ENCODE assay signal across 1 cellular context in genomic region chr1:8712413-8713229, GRCh38.
TF ChIP-seq lines count a peak whose summit lies in the region.

No MANE protein-coding gene starts in this region.

TF ChIP-seq in HepG2, 621 proteins besides CTCF, POLR2A, EP300 and RAD21 (continued from another document and continues in another):
- TF ChIP-seq, protein P1, sequence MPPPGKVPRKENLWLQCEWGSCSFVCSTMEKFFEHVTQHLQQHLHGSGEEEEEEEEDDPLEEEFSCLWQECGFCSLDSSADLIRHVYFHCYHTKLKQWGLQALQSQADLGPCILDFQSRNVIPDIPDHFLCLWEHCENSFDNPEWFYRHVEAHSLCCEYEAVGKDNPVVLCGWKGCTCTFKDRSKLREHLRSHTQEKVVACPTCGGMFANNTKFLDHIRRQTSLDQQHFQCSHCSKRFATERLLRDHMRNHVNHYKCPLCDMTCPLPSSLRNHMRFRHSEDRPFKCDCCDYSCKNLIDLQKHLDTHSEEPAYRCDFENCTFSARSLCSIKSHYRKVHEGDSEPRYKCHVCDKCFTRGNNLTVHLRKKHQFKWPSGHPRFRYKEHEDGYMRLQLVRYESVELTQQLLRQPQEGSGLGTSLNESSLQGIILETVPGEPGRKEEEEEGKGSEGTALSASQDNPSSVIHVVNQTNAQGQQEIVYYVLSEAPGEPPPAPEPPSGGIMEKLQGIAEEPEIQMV (CRISPR knock-in tag; IDR thresholded peaks at IDR 0.05; ENCODE audit: low read depth): no peak
- TF ChIP-seq ZNF557 (CRISPR knock-in tag; IDR thresholded peaks at IDR 0.05): no peak
- TF ChIP-seq CREM (IDR thresholded peaks at IDR 0.05): peak; percentile 57
- TF ChIP-seq CREM (CRISPR knock-in tag; IDR thresholded peaks at IDR 0.05): no peak
- TF ChIP-seq, protein P2, sequence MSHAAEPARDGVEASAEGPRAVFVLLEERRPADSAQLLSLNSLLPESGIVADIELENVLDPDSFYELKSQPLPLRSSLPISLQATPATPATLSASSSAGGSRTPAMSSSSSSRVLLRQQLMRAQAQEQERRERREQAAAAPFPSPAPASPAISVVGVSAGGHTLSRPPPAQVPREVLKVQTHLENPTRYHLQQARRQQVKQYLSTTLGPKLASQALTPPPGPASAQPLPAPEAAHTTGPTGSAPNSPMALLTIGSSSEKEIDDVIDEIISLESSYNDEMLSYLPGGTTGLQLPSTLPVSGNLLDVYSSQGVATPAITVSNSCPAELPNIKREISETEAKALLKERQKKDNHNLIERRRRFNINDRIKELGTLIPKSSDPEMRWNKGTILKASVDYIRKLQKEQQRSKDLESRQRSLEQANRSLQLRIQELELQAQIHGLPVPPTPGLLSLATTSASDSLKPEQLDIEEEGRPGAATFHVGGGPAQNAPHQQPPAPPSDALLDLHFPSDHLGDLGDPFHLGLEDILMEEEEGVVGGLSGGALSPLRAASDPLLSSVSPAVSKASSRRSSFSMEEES (CRISPR knock-in tag; IDR thresholded peaks at IDR 0.05): peak; percentile 67; the same call in 1 of the 2 replicates
- TF ChIP-seq TERF1 (CRISPR knock-in tag; IDR thresholded peaks at IDR 0.05): no peak
- TF ChIP-seq ZNF3 (CRISPR knock-in tag; IDR thresholded peaks at IDR 0.05): peak; percentile 29; the same call in 1 of the 2 replicates
- TF ChIP-seq MIER3 (CRISPR knock-in tag; IDR thresholded peaks at IDR 0.05; ENCODE audit: borderline replicate concordance): no peak
- TF ChIP-seq, protein P3, sequence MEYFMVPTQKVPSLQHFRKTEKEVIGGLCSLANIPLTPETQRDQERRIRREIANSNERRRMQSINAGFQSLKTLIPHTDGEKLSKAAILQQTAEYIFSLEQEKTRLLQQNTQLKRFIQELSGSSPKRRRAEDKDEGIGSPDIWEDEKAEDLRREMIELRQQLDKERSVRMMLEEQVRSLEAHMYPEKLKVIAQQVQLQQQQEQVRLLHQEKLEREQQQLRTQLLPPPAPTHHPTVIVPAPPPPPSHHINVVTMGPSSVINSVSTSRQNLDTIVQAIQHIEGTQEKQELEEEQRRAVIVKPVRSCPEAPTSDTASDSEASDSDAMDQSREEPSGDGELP (IDR thresholded peaks at IDR 0.05; ENCODE audit: borderline replicate concordance, low read depth): peak; percentile 89
- no peak for TF ChIP-seq AKAP8 (CRISPR knock-in tag; IDR thresholded peaks at IDR 0.05)
- TF ChIP-seq, protein P4, sequence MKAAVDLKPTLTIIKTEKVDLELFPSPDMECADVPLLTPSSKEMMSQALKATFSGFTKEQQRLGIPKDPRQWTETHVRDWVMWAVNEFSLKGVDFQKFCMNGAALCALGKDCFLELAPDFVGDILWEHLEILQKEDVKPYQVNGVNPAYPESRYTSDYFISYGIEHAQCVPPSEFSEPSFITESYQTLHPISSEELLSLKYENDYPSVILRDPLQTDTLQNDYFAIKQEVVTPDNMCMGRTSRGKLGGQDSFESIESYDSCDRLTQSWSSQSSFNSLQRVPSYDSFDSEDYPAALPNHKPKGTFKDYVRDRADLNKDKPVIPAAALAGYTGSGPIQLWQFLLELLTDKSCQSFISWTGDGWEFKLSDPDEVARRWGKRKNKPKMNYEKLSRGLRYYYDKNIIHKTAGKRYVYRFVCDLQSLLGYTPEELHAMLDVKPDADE (CRISPR knock-in tag; IDR thresholded peaks at IDR 0.05): no peak
- peak; percentile 78; the same call in 1 of the 2 replicates for TF ChIP-seq SSRP1 (CRISPR knock-in tag; IDR thresholded peaks at IDR 0.05)
- TF ChIP-seq CCAR2 (optimal IDR thresholded peaks at IDR 0.05; ENCODE audit: low read depth, low read length): no peak
- peak; percentile 67 for TF ChIP-seq PHF21A (CRISPR knock-in tag; IDR thresholded peaks at IDR 0.05)
- no peak for TF ChIP-seq ZNF678 (CRISPR knock-in tag; IDR thresholded peaks at IDR 0.05)
- TF ChIP-seq MTA3 (CRISPR knock-in tag; IDR thresholded peaks at IDR 0.05): no peak
- TF ChIP-seq ZNF101 (CRISPR knock-in tag; IDR thresholded peaks at IDR 0.05; ENCODE audit: borderline replicate concordance, low read depth): no peak
- no peak for TF ChIP-seq SYNCRIP (IDR thresholded peaks at IDR 0.05; ENCODE audit: insufficient read depth, low read depth, low read length)
- TF ChIP-seq ZNF841 (CRISPR knock-in tag; IDR thresholded peaks at IDR 0.05; ENCODE audit: borderline replicate concordance): no peak
- TF ChIP-seq CHD4 (IDR thresholded peaks at IDR 0.05; ENCODE audit: borderline replicate concordance, low read length): peak; percentile 70; the same call in 1 of the 2 replicates
- TF ChIP-seq, protein P5, sequence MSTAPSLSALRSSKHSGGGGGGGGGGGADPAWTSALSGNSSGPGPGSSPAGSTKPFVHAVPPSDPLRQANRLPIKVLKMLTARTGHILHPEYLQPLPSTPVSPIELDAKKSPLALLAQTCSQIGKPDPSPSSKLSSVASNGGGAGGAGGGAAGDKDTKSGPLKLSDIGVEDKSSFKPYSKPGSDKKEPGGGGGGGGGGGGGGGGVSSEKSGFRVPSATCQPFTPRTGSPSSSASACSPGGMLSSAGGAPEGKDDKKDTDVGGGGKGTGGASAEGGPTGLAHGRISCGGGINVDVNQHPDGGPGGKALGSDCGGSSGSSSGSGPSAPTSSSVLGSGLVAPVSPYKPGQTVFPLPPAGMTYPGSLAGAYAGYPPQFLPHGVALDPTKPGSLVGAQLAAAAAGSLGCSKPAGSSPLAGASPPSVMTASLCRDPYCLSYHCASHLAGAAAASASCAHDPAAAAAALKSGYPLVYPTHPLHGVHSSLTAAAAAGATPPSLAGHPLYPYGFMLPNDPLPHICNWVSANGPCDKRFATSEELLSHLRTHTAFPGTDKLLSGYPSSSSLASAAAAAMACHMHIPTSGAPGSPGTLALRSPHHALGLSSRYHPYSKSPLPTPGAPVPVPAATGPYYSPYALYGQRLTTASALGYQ (CRISPR knock-in tag; IDR thresholded peaks at IDR 0.05): peak; percentile 38; the same call in 1 of the 2 replicates
- peak; percentile 45; the same call in 1 of the 2 replicates for TF ChIP-seq KAT7 (CRISPR knock-in tag; IDR thresholded peaks at IDR 0.05; ENCODE audit: borderline replicate concordance)
- TF ChIP-seq ARNT2 (CRISPR knock-in tag; IDR thresholded peaks at IDR 0.05; ENCODE audit: low read depth): no peak
- no peak for TF ChIP-seq NR1H2 (CRISPR knock-in tag; IDR thresholded peaks at IDR 0.05; ENCODE audit: borderline replicate concordance, low read depth)
- TF ChIP-seq, protein P6, sequence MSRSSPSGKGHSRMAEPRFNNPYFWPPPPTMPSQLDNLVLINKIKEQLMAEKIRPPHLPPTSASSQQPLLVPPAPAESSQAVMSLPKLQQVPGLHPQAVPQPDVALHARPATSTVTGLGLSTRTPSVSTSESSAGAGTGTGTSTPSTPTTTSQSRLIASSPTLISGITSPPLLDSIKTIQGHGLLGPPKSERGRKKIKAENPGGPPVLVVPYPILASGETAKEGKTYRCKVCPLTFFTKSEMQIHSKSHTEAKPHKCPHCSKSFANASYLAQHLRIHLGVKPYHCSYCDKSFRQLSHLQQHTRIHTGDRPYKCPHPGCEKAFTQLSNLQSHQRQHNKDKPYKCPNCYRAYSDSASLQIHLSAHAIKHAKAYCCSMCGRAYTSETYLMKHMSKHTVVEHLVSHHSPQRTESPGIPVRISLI (CRISPR knock-in tag; IDR thresholded peaks at IDR 0.05; ENCODE audit: borderline replicate concordance): peak; percentile 44; the same call in 1 of the 2 replicates
- TF ChIP-seq, protein P7, sequence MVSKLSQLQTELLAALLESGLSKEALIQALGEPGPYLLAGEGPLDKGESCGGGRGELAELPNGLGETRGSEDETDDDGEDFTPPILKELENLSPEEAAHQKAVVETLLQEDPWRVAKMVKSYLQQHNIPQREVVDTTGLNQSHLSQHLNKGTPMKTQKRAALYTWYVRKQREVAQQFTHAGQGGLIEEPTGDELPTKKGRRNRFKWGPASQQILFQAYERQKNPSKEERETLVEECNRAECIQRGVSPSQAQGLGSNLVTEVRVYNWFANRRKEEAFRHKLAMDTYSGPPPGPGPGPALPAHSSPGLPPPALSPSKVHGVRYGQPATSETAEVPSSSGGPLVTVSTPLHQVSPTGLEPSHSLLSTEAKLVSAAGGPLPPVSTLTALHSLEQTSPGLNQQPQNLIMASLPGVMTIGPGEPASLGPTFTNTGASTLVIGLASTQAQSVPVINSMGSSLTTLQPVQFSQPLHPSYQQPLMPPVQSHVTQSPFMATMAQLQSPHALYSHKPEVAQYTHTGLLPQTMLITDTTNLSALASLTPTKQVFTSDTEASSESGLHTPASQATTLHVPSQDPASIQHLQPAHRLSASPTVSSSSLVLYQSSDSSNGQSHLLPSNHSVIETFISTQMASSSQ (IDR thresholded peaks at IDR 0.05; ENCODE audit: low read depth): no peak
- TF ChIP-seq, protein P7 (CRISPR knock-in tag; IDR thresholded peaks at IDR 0.05; ENCODE audit: borderline replicate concordance): peak; percentile 15; the same call in 1 of the 2 replicates
- TF ChIP-seq RFXANK (CRISPR knock-in tag; IDR thresholded peaks at IDR 0.05): no peak
- TF ChIP-seq FOXP4 (CRISPR knock-in tag; IDR thresholded peaks at IDR 0.05): peak; percentile 86
- no peak for TF ChIP-seq ZFP90 (CRISPR knock-in tag; IDR thresholded peaks at IDR 0.05; ENCODE audit: borderline replicate concordance)
- no peak for TF ChIP-seq ZNF749 (CRISPR knock-in tag; IDR thresholded peaks at IDR 0.05; ENCODE audit: borderline replicate concordance)
- TF ChIP-seq, protein P8, sequence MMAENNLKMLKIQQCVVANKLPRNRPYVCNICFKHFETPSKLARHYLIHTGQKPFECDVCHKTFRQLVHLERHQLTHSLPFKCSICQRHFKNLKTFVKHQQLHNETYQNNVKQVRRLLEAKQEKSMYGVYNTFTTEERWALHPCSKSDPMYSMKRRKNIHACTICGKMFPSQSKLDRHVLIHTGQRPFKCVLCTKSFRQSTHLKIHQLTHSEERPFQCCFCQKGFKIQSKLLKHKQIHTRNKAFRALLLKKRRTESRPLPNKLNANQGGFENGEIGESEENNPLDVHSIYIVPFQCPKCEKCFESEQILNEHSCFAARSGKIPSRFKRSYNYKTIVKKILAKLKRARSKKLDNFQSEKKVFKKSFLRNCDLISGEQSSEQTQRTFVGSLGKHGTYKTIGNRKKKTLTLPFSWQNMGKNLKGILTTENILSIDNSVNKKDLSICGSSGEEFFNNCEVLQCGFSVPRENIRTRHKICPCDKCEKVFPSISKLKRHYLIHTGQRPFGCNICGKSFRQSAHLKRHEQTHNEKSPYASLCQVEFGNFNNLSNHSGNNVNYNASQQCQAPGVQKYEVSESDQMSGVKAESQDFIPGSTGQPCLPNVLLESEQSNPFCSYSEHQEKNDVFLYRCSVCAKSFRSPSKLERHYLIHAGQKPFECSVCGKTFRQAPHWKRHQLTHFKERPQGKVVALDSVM (CRISPR knock-in tag; IDR thresholded peaks at IDR 0.05): no peak
- TF ChIP-seq POLR2G (IDR thresholded peaks at IDR 0.05; ENCODE audit: low read depth, low read length): no peak
- no peak for TF ChIP-seq CREB1 (IDR thresholded peaks at IDR 0.05)
- peak; percentile 56; the same call in 1 of the 2 replicates for TF ChIP-seq CREB1 (CRISPR knock-in tag; IDR thresholded peaks at IDR 0.05)
- TF ChIP-seq, protein P9, sequence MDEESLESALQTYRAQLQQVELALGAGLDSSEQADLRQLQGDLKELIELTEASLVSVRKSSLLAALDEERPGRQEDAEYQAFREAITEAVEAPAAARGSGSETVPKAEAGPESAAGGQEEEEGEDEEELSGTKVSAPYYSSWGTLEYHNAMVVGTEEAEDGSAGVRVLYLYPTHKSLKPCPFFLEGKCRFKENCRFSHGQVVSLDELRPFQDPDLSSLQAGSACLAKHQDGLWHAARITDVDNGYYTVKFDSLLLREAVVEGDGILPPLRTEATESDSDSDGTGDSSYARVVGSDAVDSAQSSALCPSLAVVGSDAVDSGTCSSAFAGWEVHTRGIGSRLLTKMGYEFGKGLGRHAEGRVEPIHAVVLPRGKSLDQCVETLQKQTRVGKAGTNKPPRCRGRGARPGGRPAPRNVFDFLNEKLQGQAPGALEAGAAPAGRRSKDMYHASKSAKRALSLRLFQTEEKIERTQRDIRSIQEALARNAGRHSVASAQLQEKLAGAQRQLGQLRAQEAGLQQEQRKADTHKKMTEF (CRISPR knock-in tag; IDR thresholded peaks at IDR 0.05): peak; percentile 46; the same call in 1 of the 2 replicates
- TF ChIP-seq ZNF335 (CRISPR knock-in tag; IDR thresholded peaks at IDR 0.05): 0 out of 2 replicates have a peak, but pooled peaks have one; percentile 4
- TF ChIP-seq ZFP41 (CRISPR knock-in tag; IDR thresholded peaks at IDR 0.05; ENCODE audit: borderline replicate concordance): no peak
- peak; percentile 61 for TF ChIP-seq HDAC2 (CRISPR knock-in tag; IDR thresholded peaks at IDR 0.05)
- TF ChIP-seq SALL2 (CRISPR knock-in tag; IDR thresholded peaks at IDR 0.05): no peak
- TF ChIP-seq ZNF724P (CRISPR knock-in tag; IDR thresholded peaks at IDR 0.05; ENCODE audit: borderline replicate concordance): no peak
